Comparison of ENCODE assay signal across 10 cellular contexts in genomic region chr4:108155373-108155772, GRCh38. TPM values are rescaled to one million over a fixed set of nuclear protein-coding genes. Genes with fewer than 3 reads are reported as not detected.
DNase-seq lines count a peak whose midpoint lies in the region; ATAC-seq and TF ChIP-seq lines count a peak whose summit lies in the region.
"Had no signal": no experiment of that assay in that cellular context is flagged by ENCODE, and none has a peak within 500 bp of the region (broad histone marks: within the 10 kb centered on the region; RNA-seq: fewer than 3 reads in every experiment).

No MANE protein-coding gene starts in this region.

- no peaks in the 10 kb centered on the region for H3K9me2 ChIP-seq in GM23248 (ENCODE audit: insufficient read depth)

- TF ChIP-seq CTCF in endodermal cell (conservative IDR thresholded peaks at IDR 0.05), result peak; percentile 71

- DNase-seq in activated T-cell treated with anti-CD3 and anti-CD28 coated beads, Interleukin-2, amount 50 U/mL, for 24 hours, result no peak
- DNase-seq in activated T-cell treated with anti-CD3 and anti-CD28 coated beads for 4 hours (no peak), T-helper 17 cell (no peak), endodermal cell (peak; percentile 81), NAMALWA (ENCODE audit: low spot score) (no peak), GM23248 (no peak)
- peak; percentile 48 for DNase-seq in stimulated activated naive CD8-positive, alpha-beta T cell treated with anti-CD3 and anti-CD28 coated beads, Interleukin-15, Interleukin-2, amounts not matched to agents 100 U/mL and 50 U/mL, for 24 hours
- DNase-seq: NCI-H446 treated with DMSO at 0.1 percent for 48 hours, T-helper 9 cell had no signal

- H3K27ac Mint-ChIP-seq in activated T-cell treated with anti-CD3 and anti-CD28 coated beads, Interleukin-2, amount 50 U/mL, for 24 hours, result peak overlapping the region; percentile 91
- H3K27ac Mint-ChIP-seq in T-helper 17 cell (peak overlapping the region; percentile 71), endodermal cell (no peak overlapping the region)

- peak; percentile 63 for ATAC-seq in T-helper 17 cell
- ATAC-seq in stimulated activated naive CD8-positive, alpha-beta T cell treated with anti-CD3 and anti-CD28 coated beads, Interleukin-15, Interleukin-2, amounts not matched to agents 100 U/mL and 50 U/mL, for 24 hours, result peak; percentile 61
- ATAC-seq in GM19351 (IDR thresholded peaks at IDR 0.05; ENCODE audit: unreplicated experiment), result no peak

- in situ Hi-C loops in GM23248 (cut with MboI), result no loop called here

- H2AFZ ChIP-seq in GM23248, result no peak overlapping the region

- H3K4me1 Mint-ChIP-seq in activated T-cell treated with anti-CD3 and anti-CD28 coated beads, Interleukin-2, amount 50 U/mL, for 24 hours (ENCODE audit: low read depth), result peaks cover 91% of the 10 kb centered on the region
- H3K4me1 Mint-ChIP-seq in T-helper 17 cell (peaks cover 52% of the 10 kb centered on the region), endodermal cell (peaks cover 13% of the 10 kb centered on the region)

- H3K4me1 ChIP-seq in endodermal cell (ENCODE audit: control insufficient read depth, insufficient read depth, low read length) (no peaks in the 10 kb centered on the region), GM23248 (ENCODE audit: insufficient read depth) (no peaks in the 10 kb centered on the region)

- H3K27me3 ChIP-seq in endodermal cell (ENCODE audit: control insufficient read depth, insufficient read depth, low read length, poor library complexity, severe bottlenecking), result peaks cover 6% of the 10 kb centered on the region
- H3K27me3 ChIP-seq in GM23248 (replicated peaks; ENCODE audit: insufficient read depth), result peaks cover 50% of the 10 kb centered on the region

- no peaks in the 10 kb centered on the region for H3F3A ChIP-seq in GM23248 (ENCODE audit: insufficient read depth)

- no peaks in the 10 kb centered on the region for H3K27me3 Mint-ChIP-seq in activated T-cell treated with anti-CD3 and anti-CD28 coated beads, Interleukin-2, amount 50 U/mL, for 24 hours
- H3K27me3 Mint-ChIP-seq in T-helper 17 cell, result peaks cover 6% of the 10 kb centered on the region
- peaks cover 36% of the 10 kb centered on the region for H3K27me3 Mint-ChIP-seq in endodermal cell (ENCODE audit: insufficient read depth)

- H3K27ac ChIP-seq in endodermal cell (ENCODE audit: low read depth, low read length), result no peak overlapping the region
- no peak overlapping the region for H3K27ac ChIP-seq in GM23248

- no peaks in the 10 kb centered on the region for H3K9me3 ChIP-seq in T-helper 17 cell (ENCODE audit: control insufficient read depth, low read length, poor library complexity, severe bottlenecking)
- H3K9me3 ChIP-seq in endodermal cell (ENCODE audit: control insufficient read depth, low read length), result no peaks in the 10 kb centered on the region
- H3K9me3 ChIP-seq in GM23248 (ENCODE audit: low read depth), result no peaks in the 10 kb centered on the region

- peaks cover 66% of the 10 kb centered on the region for H3K36me3 Mint-ChIP-seq in activated T-cell treated with anti-CD3 and anti-CD28 coated beads, Interleukin-2, amount 50 U/mL, for 24 hours (ENCODE audit: low read depth)
- peaks cover 8% of the 10 kb centered on the region for H3K36me3 Mint-ChIP-seq in T-helper 17 cell (ENCODE audit: low read depth)
- no peaks in the 10 kb centered on the region for H3K36me3 Mint-ChIP-seq in endodermal cell (ENCODE audit: low read depth)

- H3K79me2 ChIP-seq in GM23248 (ENCODE audit: insufficient read depth), result no peaks in the 10 kb centered on the region

- no peaks in the 10 kb centered on the region for H3K9me3 Mint-ChIP-seq in activated T-cell treated with anti-CD3 and anti-CD28 coated beads, Interleukin-2, amount 50 U/mL, for 24 hours
- no peaks in the 10 kb centered on the region for H3K9me3 Mint-ChIP-seq in endodermal cell

- H3K4me3 ChIP-seq in endodermal cell (ENCODE audit: low read length) (no peak overlapping the region), GM23248 (no peak overlapping the region)

- no peaks in the 10 kb centered on the region for H4K20me1 ChIP-seq in GM23248 (ENCODE audit: insufficient read depth)

- WGBS in endodermal cell (ENCODE audit: insufficient coverage in 1 of 2, insufficient read length in 1 of 2), 2 experiments, result 40 to 50% methylated on average over 7 of the region's 7 CpGs
- 45 to 52% methylated on average over 7 of the region's 7 CpGs for WGBS in GM23248 (ENCODE audit: low coverage in 1 of 2, low lambda C conversion rate in 2 of 2, missing lambda C conversion rate in 2 of 2), 2 experiments

- H3K4me2 ChIP-seq in GM23248 (ENCODE audit: unreplicated experiment), result no peak overlapping the region

- H3K36me3 ChIP-seq in endodermal cell (ENCODE audit: control insufficient read depth, insufficient read depth, low read length) (no peaks in the 10 kb centered on the region), GM23248 (ENCODE audit: low read depth) (no peaks in the 10 kb centered on the region)

- peak overlapping the region; percentile 65 for H3K4me3 Mint-ChIP-seq in activated T-cell treated with anti-CD3 and anti-CD28 coated beads, Interleukin-2, amount 50 U/mL, for 24 hours
- H3K4me3 Mint-ChIP-seq in T-helper 17 cell (peak overlapping the region; percentile 72), endodermal cell (no peak overlapping the region)

- H3K9ac ChIP-seq in endodermal cell (ENCODE audit: extremely low read depth, low read length, poor library complexity, severe bottlenecking) (no peak overlapping the region), GM23248 (no peak overlapping the region)

RNA-seq across cellular contexts. Expression of gene LEF1, which starts 13.4 kb away (rescaled TPM):
- 100 to 1,000 TPM; 236 to 319 TPM for total RNA-seq in T-helper 17 cell
- total RNA-seq in endodermal cell, result 1 to 10 TPM in 1 of 2 donors, under 1 TPM in 1; 0.95 to 1.6 TPM
- polyA plus RNA-seq in endodermal cell (2013, experiment 1 of 2), result 64.3 TPM
- 58.7 TPM for polyA plus RNA-seq in endodermal cell (2013, experiment 2 of 2)
- not detected in 2 replicates for total RNA-seq in GM23248 (2014; rRNA removed; shearing (Covaris generic))
- 0.23 TPM in 1 of 2 replicates, not detected in the other for polyA plus RNA-seq in GM23248 (2016; fragmentation: Nextera tagmentation; extraction: Ambion mirVana)

Comparison
In these comparisons a context has a peak if more than half of its experiments do, and no peak if none do; other contexts are left out.
1. DNase-seq: peak in endodermal cell (single experiment) and stimulated activated naive CD8-positive, alpha-beta T cell treated with anti-CD3 and anti-CD28 coated beads, Interleukin-15, Interleukin-2, amounts not matched to agents 100 U/mL and 50 U/mL, for 24 hours (single experiment); none in activated T-cell treated with anti-CD3 and anti-CD28 coated beads, Interleukin-2, amount 50 U/mL, for 24 hours (single experiment), activated T-cell treated with anti-CD3 and anti-CD28 coated beads for 4 hours (single experiment), T-helper 17 cell (0 of 3), NAMALWA (single experiment) and GM23248 (single experiment).
2. RNA of gene LEF1, which starts 13.4 kb away (total RNA-seq): 236 to 319 TPM in T-helper 17 cell; 0.95 to 1.6 TPM in endodermal cell and not detected in GM23248; every median in the first group is over 10 times any median in the second.